20 cellular contexts compared by ENCODE assay signal in the genomic region with DNA sequence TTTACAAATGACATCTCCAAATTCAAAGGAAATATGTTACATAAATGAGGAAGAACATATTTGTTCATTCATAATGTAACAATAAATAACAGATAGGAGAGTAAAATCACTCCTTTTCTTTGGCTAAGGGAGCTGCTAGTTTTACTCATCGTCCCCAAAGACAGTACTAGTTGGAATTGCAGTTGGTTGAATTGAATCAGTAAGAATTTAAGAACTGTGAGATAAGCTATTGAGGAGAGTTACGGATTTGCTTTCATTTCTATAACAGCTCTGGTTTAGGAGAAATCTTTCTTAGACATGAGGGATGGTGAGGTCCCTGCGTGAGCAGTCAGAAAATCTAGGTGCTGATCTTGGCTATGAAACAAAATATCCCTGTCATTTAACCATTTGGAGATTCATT.
"Had no signal": no experiment of that assay in that cellular context is flagged by ENCODE, and none has a peak within 500 bp of the region (broad histone marks: within the 10 kb centered on the region; RNA-seq: fewer than 3 reads in every experiment).

No MANE protein-coding gene starts in this region.

- H3K27ac ChIP-seq: adrenal gland, cardiac muscle cell, colonic mucosa, parathyroid adenoma, suprapubic skin, upper lobe of left lung, VCaP had no signal

- H3K4me1 Mint-ChIP-seq: activated naive CD4-positive, alpha-beta T cell treated with anti-CD3 and anti-CD28 coated beads, Interleukin-2, amount 50 U/mL, for 24 hours; naive thymus-derived CD4-positive, alpha-beta T cell; stimulated activated naive CD8-positive, alpha-beta T cell treated with anti-CD3 and anti-CD28 coated beads, Interleukin-15, amount 100 ng/mL, for 72 hours had no signal

- H3K9ac ChIP-seq: parathyroid adenoma had no signal

- H3K4me3 ChIP-seq: adrenal gland, cardiac muscle cell, colonic mucosa, left lung, mucosa of descending colon, suprapubic skin, upper lobe of left lung had no signal

- H3K4me1 ChIP-seq: colonic mucosa, parathyroid adenoma, suprapubic skin had no signal

- H3K36me3 ChIP-seq: adrenal gland, cardiac muscle cell, colonic mucosa, left lung, suprapubic skin, upper lobe of left lung had no signal

- H3K79me2 ChIP-seq: parathyroid adenoma had no signal

- H3K9me3 ChIP-seq: adrenal gland, colonic mucosa, left lung, mucosa of descending colon, suprapubic skin, upper lobe of left lung had no signal

- H3K27me3 Mint-ChIP-seq: activated naive CD4-positive, alpha-beta T cell treated with anti-CD3 and anti-CD28 coated beads, Interleukin-2, amount 50 U/mL, for 24 hours; stimulated activated naive CD8-positive, alpha-beta T cell treated with anti-CD3 and anti-CD28 coated beads, Interleukin-15, amount 100 ng/mL, for 72 hours had no signal

- DNase-seq: activated CD4-positive, alpha-beta T cell treated with anti-CD3 and anti-CD28 coated beads, Interleukin-2, amount 50 U/mL, for 1 hour; activated CD4-positive, CD25-positive, alpha-beta regulatory T cell treated with anti-CD3 and anti-CD28 coated beads, Interleukin-2, amount 50 U/mL, for 72 hours; activated CD8-positive, alpha-beta memory T cell treated with anti-CD3 and anti-CD28 coated beads for 24 hours; activated effector memory CD4-positive, alpha-beta T cell treated with anti-CD3 and anti-CD28 coated beads, Interleukin-2, amount 50 U/mL, for 16 hours; activated T-cell treated with anti-CD3 and anti-CD28 coated beads, Interleukin-2, amount 50 U/mL, for 72 hours; adrenal gland; colonic mucosa; head of caudate nucleus; left lung; mucosa of descending colon; naive thymus-derived CD4-positive, alpha-beta T cell; stimulated activated CD4-positive, alpha-beta T cell treated with anti-CD3 and anti-CD28 coated beads, Interleukin-2, amount 100 ng/mL, for 48 hours; stimulated activated naive CD8-positive, alpha-beta T cell treated with anti-CD3 and anti-CD28 coated beads, Interleukin-15, amount 100 ng/mL, for 72 hours; T-helper 2 cell; upper lobe of left lung had no signal

- H2AFZ ChIP-seq: parathyroid adenoma had no signal

- H3K36me3 Mint-ChIP-seq: activated naive CD4-positive, alpha-beta T cell treated with anti-CD3 and anti-CD28 coated beads, Interleukin-2, amount 50 U/mL, for 24 hours; naive thymus-derived CD4-positive, alpha-beta T cell had no signal

- ATAC-seq: activated T-cell treated with anti-CD3 and anti-CD28 coated beads, Interleukin-2, amount 50 U/mL, for 72 hours; left lung; mucosa of descending colon; naive thymus-derived CD4-positive, alpha-beta T cell; stimulated activated naive CD8-positive, alpha-beta T cell treated with anti-CD3 and anti-CD28 coated beads, Interleukin-15, amount 100 ng/mL, for 72 hours had no signal

- H3K4me3 Mint-ChIP-seq: activated naive CD4-positive, alpha-beta T cell treated with anti-CD3 and anti-CD28 coated beads, Interleukin-2, amount 50 U/mL, for 24 hours; activated T-cell treated with anti-CD3 and anti-CD28 coated beads, Interleukin-2, amount 50 U/mL, for 72 hours; naive thymus-derived CD4-positive, alpha-beta T cell; stimulated activated naive CD8-positive, alpha-beta T cell treated with anti-CD3 and anti-CD28 coated beads, Interleukin-15, amount 100 ng/mL, for 72 hours had no signal

- H3K27ac Mint-ChIP-seq: activated naive CD4-positive, alpha-beta T cell treated with anti-CD3 and anti-CD28 coated beads, Interleukin-2, amount 50 U/mL, for 24 hours; activated T-cell treated with anti-CD3 and anti-CD28 coated beads, Interleukin-2, amount 50 U/mL, for 72 hours; naive thymus-derived CD4-positive, alpha-beta T cell; stimulated activated naive CD8-positive, alpha-beta T cell treated with anti-CD3 and anti-CD28 coated beads, Interleukin-15, amount 100 ng/mL, for 72 hours had no signal

- H3K27me3 ChIP-seq: adrenal gland, cardiac muscle cell, colonic mucosa, left lung, suprapubic skin, upper lobe of left lung had no signal
